ENCODE assay signal across 35 cellular contexts in the genomic region with DNA sequence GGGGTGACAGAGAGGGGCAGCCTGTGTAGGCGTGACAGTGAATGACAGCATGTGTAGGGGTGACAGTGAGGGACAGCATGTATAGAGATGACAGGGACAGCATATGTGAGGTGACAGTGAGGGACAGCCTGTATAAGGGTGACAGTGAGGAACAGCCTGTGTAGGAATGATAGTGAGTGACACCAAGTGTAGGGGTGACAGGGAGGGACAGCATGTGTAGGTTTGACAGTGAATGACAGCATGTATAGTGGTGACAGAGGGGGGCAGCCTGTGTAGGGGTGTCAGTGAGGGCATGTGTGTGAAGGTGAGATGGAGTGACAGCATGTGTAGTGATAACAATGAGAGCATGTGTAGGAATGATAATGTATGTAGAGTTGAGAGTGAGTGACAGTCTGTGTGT. TPM values are rescaled to one million over a fixed set of nuclear protein-coding genes. Genes with fewer than 3 reads are reported as not detected.
"Had no signal": no experiment of that assay in that cellular context is flagged by ENCODE, and none has a peak within 500 bp of the region (broad histone marks: within the 10 kb centered on the region; RNA-seq: fewer than 3 reads in every experiment).

No MANE protein-coding gene starts in this region.

- FAIRE-seq: colon, islet of Langerhans had no signal

- ATAC-seq: esophagus mucosa, gastrocnemius medialis, heart left ventricle, left cardiac atrium, left lung, mucosa of descending colon had no signal

- H3K27ac Mint-ChIP-seq: endodermal cell; mesothelial cell of epicardium; naive B cell; natural killer cell treated with Interleukin-12 subunit alpha and Interleukin-12 subunit beta and Interleukin-15 and Interleukin-18, amount 100 ng/mL, for 72 hours; neural progenitor cell; type B pancreatic cell had no signal

- H3K36me3 ChIP-seq: gastrocnemius medialis, heart left ventricle, left lung, neural progenitor cell, prostate gland, right atrium auricular region, sigmoid colon, tibial artery had no signal

- H3K4me3 Mint-ChIP-seq: endodermal cell; mesothelial cell of epicardium; naive B cell; natural killer cell treated with Interleukin-12 subunit alpha and Interleukin-12 subunit beta and Interleukin-15 and Interleukin-18, amount 100 ng/mL, for 72 hours; neural progenitor cell; type B pancreatic cell had no signal

- H3K9me3 ChIP-seq: gastrocnemius medialis, heart left ventricle, left lung, mucosa of descending colon, prostate gland, right atrium auricular region, sigmoid colon, testis, tibial artery had no signal

- H3K27ac ChIP-seq: dorsolateral prefrontal cortex, epithelial cell of prostate, gastrocnemius medialis, heart left ventricle, left lung, neural progenitor cell, prostate gland, right atrium auricular region, sigmoid colon, testis, tibial artery had no signal

- H3K4me1 ChIP-seq: gastrocnemius medialis, heart left ventricle, neural progenitor cell, prostate gland, right atrium auricular region, sigmoid colon, testis, tibial artery had no signal

- H3K36me3 Mint-ChIP-seq: mesothelial cell of epicardium; naive B cell; natural killer cell treated with Interleukin-12 subunit alpha and Interleukin-12 subunit beta and Interleukin-15 and Interleukin-18, amount 100 ng/mL, for 72 hours; neural progenitor cell; type B pancreatic cell had no signal

- H3K4me3 ChIP-seq: dorsolateral prefrontal cortex, gastrocnemius medialis, heart left ventricle, left lung, mucosa of descending colon, neural progenitor cell, prostate gland, right atrium auricular region, sigmoid colon, testis, tibial artery had no signal

- H2AFZ ChIP-seq: neural progenitor cell had no signal

- H3K4me2 ChIP-seq: neural progenitor cell had no signal

- H3K4me1 Mint-ChIP-seq: mesothelial cell of epicardium, neural progenitor cell had no signal

- H3K9me3 Mint-ChIP-seq: endodermal cell; mesothelial cell of epicardium; natural killer cell treated with Interleukin-12 subunit alpha and Interleukin-12 subunit beta and Interleukin-15 and Interleukin-18, amount 100 ng/mL, for 72 hours; neural progenitor cell; type B pancreatic cell had no signal

- H3K27me3 ChIP-seq: left lung, neural progenitor cell, right atrium auricular region, sigmoid colon, testis had no signal

- H3K9ac ChIP-seq: neural progenitor cell had no signal

- DNase-seq: dorsolateral prefrontal cortex; effector CD4-positive, alpha-beta T cell; endodermal cell; foreskin fibroblast; gastrocnemius medialis; heart left ventricle; hippocampal formation; left cardiac atrium; left lung; mesenchymal stem cell; mucosa of descending colon; naive B cell; nucleus accumbens; sigmoid colon; stimulated activated CD4-positive, alpha-beta T cell treated with anti-CD3 and anti-CD28 coated beads, Interleukin-2, amount 100 ng/mL, for 24 hours; stimulated activated CD4-positive, alpha-beta T cell treated with anti-CD3 and anti-CD28 coated beads, Interleukin-4, amount 100 ng/mL, for 24 hours; stimulated activated naive CD4-positive, alpha-beta T cell; substantia nigra; testis; tibial artery had no signal

RNA-seq across cellular contexts. Expression of gene GAPT, which starts 8.7 kb away (rescaled TPM):
- total RNA-seq: cerebellum, kidney epithelial cell, lung microvascular endothelial cell, osteocyte, skeletal muscle tissue had no signal
